In genomic region chr1:100921110-100921706, GRCh38 we compare ENCODE assay signal across 8 cellular contexts. TPM values are rescaled to one million over a fixed set of nuclear protein-coding genes. Genes with fewer than 3 reads are reported as not detected.
DNase-seq lines count a peak whose midpoint lies in the region; ATAC-seq, FAIRE-seq and TF ChIP-seq lines count a peak whose summit lies in the region.

No MANE protein-coding gene starts in this region.

- FAIRE-seq in kidney (lab: Jason Lieb, UNC) (peak; percentile 95), HTR-8/SVneo (lab: Jason Lieb, UNC) (no peak)

- H3K4me1 ChIP-seq in kidney (ENCODE audit: control insufficient read depth in 1 of 2, insufficient read depth in 1 of 2, low read depth in 1 of 2, low read length in 2 of 2), result no peaks in the 10 kb centered on the region
- H3K4me1 ChIP-seq in vagina, result no peaks in the 10 kb centered on the region

- H3K27me3 ChIP-seq in vagina, result no peaks in the 10 kb centered on the region

- peak; percentile 28 for DNase-seq in AG09309 (ENCODE audit: low read depth)
- peak; percentile 29 for DNase-seq in GM12864 (ENCODE audit: low read depth)
- peak; percentile 78 for DNase-seq in NCI-H2029 (lab: John Stamatoyannopoulos, UW)
- DNase-seq in astrocyte of the hippocampus (ENCODE audit: low read depth, low spot score), result peak; percentile 69
- DNase-seq in kidney, result no peak
- DNase-seq in vagina (ENCODE audit: extremely low spot score in 2 of 2), result no peak
- DNase-seq in HTR-8/SVneo (ENCODE audit: insufficient read length, low spot score), result no peak

- H3K36me3 ChIP-seq in kidney (ENCODE audit: control insufficient read depth in 1 of 2, insufficient read depth in 2 of 2, low read length in 2 of 2) (peaks cover 2 to 7% of the 10 kb centered on the region in 2 donors), vagina (peaks cover 0 to 13% of the 10 kb centered on the region in 2 donors)

- no peak for TF ChIP-seq POLR2A in vagina (IDR thresholded peaks at IDR 0.05)

- H3K27ac ChIP-seq in kidney (ENCODE audit: low read depth in 2 of 2, low read length in 2 of 2) (no peak overlapping the region), vagina (no peak overlapping the region)

- peak; percentile 42 for TF ChIP-seq CTCF in AG09309 (IDR thresholded peaks at IDR 0.05; ENCODE audit: control insufficient read depth, insufficient read depth, low read depth, low read length, missing control alignments)
- TF ChIP-seq CTCF in GM12864 (IDR thresholded peaks at IDR 0.05; ENCODE audit: low read depth, low read length, missing control alignments), result peak; percentile 46
- peak; percentile 36 for TF ChIP-seq CTCF in kidney (IDR thresholded peaks at IDR 0.05; ENCODE audit: borderline replicate concordance, extremely low read depth, insufficient read depth)
- peak; percentile 38 to 73 (median 41) for TF ChIP-seq CTCF in vagina (IDR thresholded peaks at IDR 0.05)

- H3K9me3 ChIP-seq in kidney (ENCODE audit: control insufficient read depth in 1 of 2, low read length in 2 of 2) (no peaks in the 10 kb centered on the region), vagina (no peaks in the 10 kb centered on the region)

- no peak overlapping the region for H3K9ac ChIP-seq in kidney (ENCODE audit: low read length in 2 of 2)

- H3K4me3 ChIP-seq in AG09309 (ENCODE audit: control insufficient read depth, low read depth, low read length), result no peak overlapping the region
- H3K4me3 ChIP-seq in GM12864 (ENCODE audit: low read depth, low read length), result no peak overlapping the region
- H3K4me3 ChIP-seq in kidney (ENCODE audit: low read length in 2 of 2), result no peak overlapping the region
- H3K4me3 ChIP-seq in vagina, result no peak overlapping the region

- ATAC-seq in GM21528 (IDR thresholded peaks at IDR 0.05; ENCODE audit: low FRiP score, unreplicated experiment), result no peak

- intact Hi-C loops in kidney (cut with DNase I), result loop anchor here (10.0 kb wide), 1 partner anchor 364 kb away; no protein-coding TSS in a partner anchor
- intact Hi-C loops in vagina (cut with DNase I), result loop anchor here (10.0 kb wide), 1 partner anchor 374 kb away; no protein-coding TSS in a partner anchor

RNA-seq across cellular contexts. Expression of gene SLC30A7, which starts 25.3 kb away (rescaled TPM):
- total RNA-seq in kidney (40.2 TPM), vagina (14.2 TPM)
- 4.4 TPM for polyA plus RNA-seq in kidney (ENCODE audit: insufficient read depth, low read depth, low replicate concordance)

RNA-seq across cellular contexts. Expression of gene EXTL2, which starts 26.6 kb away (rescaled TPM):
- 10.5 TPM for total RNA-seq in kidney
- 11.3 TPM for polyA plus RNA-seq in kidney (ENCODE audit: insufficient read depth, low read depth, low replicate concordance)
- 10.1 TPM for total RNA-seq in vagina

Comparison
In these comparisons a context has a peak if more than half of its experiments do, and no peak if none do; other contexts are left out.
1. DNase-seq: peak in AG09309 (single experiment), GM12864 (single experiment), NCI-H2029 (single experiment) and astrocyte of the hippocampus (single experiment); none in kidney (single experiment), vagina (0 of 2) and HTR-8/SVneo (single experiment).
2. Peak in every context shown above with its lines, with median percentiles within 50 percentile points of each other: CTCF ChIP-seq.